22 cellular contexts compared by ENCODE assay signal in genomic region chr7:116449950-116450349, GRCh38. TPM values are rescaled to one million over a fixed set of nuclear protein-coding genes. Genes with fewer than 3 reads are reported as not detected.
DNase-seq lines count a peak whose midpoint lies in the region; ATAC-seq and TF ChIP-seq lines count a peak whose summit lies in the region.
"Had no signal": no experiment of that assay in that cellular context is flagged by ENCODE, and none has a peak within 500 bp of the region (broad histone marks: within the 10 kb centered on the region; RNA-seq: fewer than 3 reads in every experiment).

No MANE protein-coding gene starts in this region.

- H3K79me2 ChIP-seq in osteoblast (ENCODE audit: insufficient read depth, low read length) = no peaks in the 10 kb centered on the region

- H3K27me3 ChIP-seq in gastroesophageal sphincter (no peaks in the 10 kb centered on the region), osteoblast (ENCODE audit: insufficient read depth, low read length) (no peaks in the 10 kb centered on the region), foreskin keratinocyte (no peaks in the 10 kb centered on the region)
- H3K27me3 ChIP-seq: upper lobe of left lung had no signal

- H3K4me1 ChIP-seq in gastroesophageal sphincter (peaks cover 0 to 51% (median 9%) of the 10 kb centered on the region in 3 donors), osteoblast (ENCODE audit: insufficient read depth, low read length) (peaks cover 23% of the 10 kb centered on the region), foreskin keratinocyte (peaks cover 29% of the 10 kb centered on the region)

- H3K27ac ChIP-seq in gastroesophageal sphincter (peak overlapping the region; percentile 61 to 77 (median 68)), osteoblast (ENCODE audit: low read depth, low read length) (no peak overlapping the region), foreskin keratinocyte (no peak overlapping the region)
- H3K27ac ChIP-seq: KMS-11, upper lobe of left lung had no signal

- H3K9me3 Mint-ChIP-seq in activated T-helper 17 cell treated with anti-CD3 and anti-CD28 coated beads, Interleukin-2, amount 50 U/mL, for 72 hours = no peaks in the 10 kb centered on the region
- H3K9me3 Mint-ChIP-seq: activated naive CD4-positive, alpha-beta T cell treated with anti-CD3 and anti-CD28 coated beads for 36 hours; endodermal cell; H9; naive B cell; stimulated activated memory B cell treated with anti-CD40 and anti-IgM and Interleukin-4, amounts not matched to agents 10 μg/mL and 1 μg/mL and 100 μg/mL, for 72 hours; WTC11 had no signal

- H4K20me1 ChIP-seq in osteoblast (ENCODE audit: insufficient read depth, low read length) = no peaks in the 10 kb centered on the region

- no peaks in the 10 kb centered on the region for H3K36me3 Mint-ChIP-seq in activated T-helper 17 cell treated with anti-CD3 and anti-CD28 coated beads, Interleukin-2, amount 50 U/mL, for 72 hours (ENCODE audit: low read depth)
- H3K36me3 Mint-ChIP-seq: naive B cell; stimulated activated memory B cell treated with anti-CD40 and anti-IgM and Interleukin-4, amounts not matched to agents 10 μg/mL and 1 μg/mL and 100 μg/mL, for 72 hours; WTC11 had no signal

- H3K4me3 Mint-ChIP-seq in activated T-helper 17 cell treated with anti-CD3 and anti-CD28 coated beads, Interleukin-2, amount 50 U/mL, for 72 hours = no peak overlapping the region
- H3K4me3 Mint-ChIP-seq: activated naive CD4-positive, alpha-beta T cell treated with anti-CD3 and anti-CD28 coated beads for 36 hours; endodermal cell; H9; naive B cell; stimulated activated memory B cell treated with anti-CD40 and anti-IgM and Interleukin-4, amounts not matched to agents 10 μg/mL and 1 μg/mL and 100 μg/mL, for 72 hours; WTC11 had no signal

- DNase-seq in Right ventricle myocardium inferior (ENCODE audit: missing footprints) = no peak
- no peak for DNase-seq in cardiac septum (ENCODE audit: low spot score)
- DNase-seq in osteoblast (ENCODE audit: insufficient read length, low spot score, missing footprints) = peak; percentile 37
- no peak for DNase-seq in stimulated activated naive CD4-positive, alpha-beta T cell (lab: John Stamatoyannopoulos, UW)
- DNase-seq in foreskin keratinocyte = no peak
- DNase-seq in stimulated activated CD4-positive, alpha-beta T cell treated with anti-CD3 and anti-CD28 coated beads, Interleukin-1b, Interleukin-23, amount 100 ng/mL, for 48 hours = no peak
- DNase-seq: 8988T; activated CD4-positive, alpha-beta T cell treated with anti-CD3 and anti-CD28 coated beads, Interleukin-2, amount 50 U/mL, for 48 hours; activated naive CD4-positive, alpha-beta T cell treated with anti-CD3 and anti-CD28 coated beads for 36 hours; endodermal cell; H9; hypothalamus; naive B cell; NCI-H187; NCI-H2227 treated with DMSO at 0.1 percent for 48 hours; upper lobe of left lung had no signal

- TF ChIP-seq CTCF in gastroesophageal sphincter (IDR thresholded peaks at IDR 0.05) = peak in 1 of 4 experiments; percentile 4
- TF ChIP-seq CTCF in osteoblast (IDR thresholded peaks at IDR 0.05; ENCODE audit: extremely low read depth, low read depth, low read length) = no peak
- TF ChIP-seq CTCF in foreskin keratinocyte (conservative IDR thresholded peaks at IDR 0.05) = no peak

- H3K9me3 ChIP-seq in gastroesophageal sphincter = no peaks in the 10 kb centered on the region
- no peaks in the 10 kb centered on the region for H3K9me3 ChIP-seq in osteoblast (ENCODE audit: low read depth, low read length)
- H3K9me3 ChIP-seq: upper lobe of left lung had no signal

- H3K27me3 Mint-ChIP-seq in activated T-helper 17 cell treated with anti-CD3 and anti-CD28 coated beads, Interleukin-2, amount 50 U/mL, for 72 hours = peaks cover 16% of the 10 kb centered on the region

- intact Hi-C loops in Right ventricle myocardium inferior (cut with DNase I) (loop anchor here (2.0 to 5.0 kb wide), 2 partner anchors 75 to 178 kb away; partner anchors contain the start of gene CAV1), cardiac septum (cut with DNase I) (loop anchor here (2.0 kb wide), 1 partner anchor 49 kb away; the partner anchor contains the start of gene CAV2)

- H3K4me2 ChIP-seq in osteoblast (ENCODE audit: insufficient read depth, low read length) = no peak overlapping the region
- H3K4me2 ChIP-seq: KMS-11 had no signal

- no peak for TF ChIP-seq POLR2A in gastroesophageal sphincter (IDR thresholded peaks at IDR 0.05)

- peak overlapping the region; percentile 49 for H2AFZ ChIP-seq in osteoblast (ENCODE audit: low read length)

- ATAC-seq in Right ventricle myocardium inferior (peak; percentile 66), gastroesophageal sphincter (no peak), foreskin keratinocyte (no peak)
- no peak for ATAC-seq in activated T-helper 17 cell treated with anti-CD3 and anti-CD28 coated beads, Interleukin-2, amount 50 U/mL, for 72 hours (replicated peaks)
- ATAC-seq: stimulated activated memory B cell treated with anti-CD40 and anti-IgM and Interleukin-4, amounts not matched to agents 10 μg/mL and 1 μg/mL and 100 μg/mL, for 72 hours; WTC11 had no signal

- no peak for TF ChIP-seq EP300 in gastroesophageal sphincter (IDR thresholded peaks at IDR 0.05)

- H3K36me3 ChIP-seq in gastroesophageal sphincter = no peaks in the 10 kb centered on the region
- no peaks in the 10 kb centered on the region for H3K36me3 ChIP-seq in osteoblast (ENCODE audit: insufficient read depth, low read length)
- H3K36me3 ChIP-seq: upper lobe of left lung had no signal

- no peaks in the 10 kb centered on the region for H3K4me1 Mint-ChIP-seq in activated T-helper 17 cell treated with anti-CD3 and anti-CD28 coated beads, Interleukin-2, amount 50 U/mL, for 72 hours
- H3K4me1 Mint-ChIP-seq: naive B cell; stimulated activated memory B cell treated with anti-CD40 and anti-IgM and Interleukin-4, amounts not matched to agents 10 μg/mL and 1 μg/mL and 100 μg/mL, for 72 hours had no signal

- no peak overlapping the region for H3K27ac Mint-ChIP-seq in activated T-helper 17 cell treated with anti-CD3 and anti-CD28 coated beads, Interleukin-2, amount 50 U/mL, for 72 hours
- H3K27ac Mint-ChIP-seq: activated naive CD4-positive, alpha-beta T cell treated with anti-CD3 and anti-CD28 coated beads for 36 hours; endodermal cell; H9; naive B cell; stimulated activated memory B cell treated with anti-CD40 and anti-IgM and Interleukin-4, amounts not matched to agents 10 μg/mL and 1 μg/mL and 100 μg/mL, for 72 hours; WTC11 had no signal

- WGBS in gastroesophageal sphincter (ENCODE audit: low coverage in 1 of 2), 2 donors = 12 to 16% methylated on average over 4 of the region's 4 CpGs

- H3K4me3 ChIP-seq in gastroesophageal sphincter (no peak overlapping the region), osteoblast (ENCODE audit: insufficient read depth, low read length) (no peak overlapping the region)
- H3K4me3 ChIP-seq: lung, upper lobe of left lung had no signal

RNA-seq across cellular contexts. Expression of gene CAV2, which starts 49.6 kb away (rescaled TPM):
- total RNA-seq in Right ventricle myocardium inferior = 239 TPM
- 311 TPM for total RNA-seq in cardiac septum
- 100 to 1,000 TPM; 142 to 188 (median 170) TPM for total RNA-seq in gastroesophageal sphincter
- total RNA-seq in osteoblast = 62.8 and 67.3 TPM in 2 replicates
- total RNA-seq in activated T-helper 17 cell treated with anti-CD3 and anti-CD28 coated beads, Interleukin-2, amount 50 U/mL, for 72 hours = under 1 TPM in 1 of 2 donors, not detected in 1; 0.42 TPM
- 253 and 280 TPM in 2 replicates for total RNA-seq in foreskin keratinocyte
- polyA plus RNA-seq in foreskin keratinocyte = 181 and 220 TPM in 2 replicates
- total RNA-seq: activated naive CD4-positive, alpha-beta T cell treated with anti-CD3 and anti-CD28 coated beads for 36 hours had no signal

Comparison
In these comparisons a context has a peak if more than half of its experiments do, and no peak if none do; other contexts are left out.
1. H3K27ac ChIP-seq: peak in gastroesophageal sphincter (4 of 4); none in osteoblast (single experiment) and foreskin keratinocyte (single experiment).
2. RNA of gene CAV2, which starts 49.6 kb away (total RNA-seq): 311 TPM in cardiac septum (single experiment), 253 to 280 TPM in foreskin keratinocyte, 239 TPM in Right ventricle myocardium inferior (single experiment), 142 to 188 TPM in gastroesophageal sphincter and 62.8 to 67.3 TPM in osteoblast; 0.42 TPM in activated T-helper 17 cell treated with anti-CD3 and anti-CD28 coated beads, Interleukin-2, amount 50 U/mL, for 72 hours; every median in the first group is over 10 times any median in the second.